3 cellular contexts compared by ENCODE assay signal in the genomic region with DNA sequence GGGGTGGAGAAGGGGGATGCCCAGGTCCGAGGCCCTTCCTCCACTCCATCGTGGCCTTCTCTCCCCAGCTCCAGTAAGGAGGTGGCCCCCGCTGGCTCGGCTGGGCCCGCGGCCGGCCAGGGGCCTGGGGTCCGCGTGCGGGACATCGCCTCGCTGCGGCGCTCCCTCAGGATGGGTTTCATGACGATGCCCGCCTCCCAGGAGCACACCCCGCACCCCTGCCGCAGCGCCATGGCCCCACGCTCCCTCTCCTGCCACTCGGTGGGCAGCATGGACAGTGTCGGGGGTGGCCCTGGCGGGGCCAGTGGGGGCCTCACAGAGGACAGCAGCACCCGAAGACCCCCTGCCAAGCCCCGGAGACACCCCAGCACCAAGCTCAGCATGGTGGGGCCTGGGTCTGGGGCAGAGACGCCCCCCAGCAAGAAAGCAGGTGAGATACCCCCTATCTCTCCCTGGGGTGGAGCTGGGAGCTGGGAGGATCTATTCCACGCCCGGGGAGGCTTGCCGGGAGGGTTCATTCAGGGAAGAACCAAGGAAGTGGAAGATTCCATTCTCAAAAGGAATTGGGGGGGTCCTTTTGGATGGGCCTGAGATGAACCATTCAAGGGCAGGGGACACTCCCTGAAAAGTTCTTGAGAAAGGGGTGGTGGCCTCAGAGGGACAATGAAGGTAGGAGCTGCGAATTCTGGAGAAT.
TF ChIP-seq lines count a peak whose summit lies in the region.

No MANE protein-coding gene starts in this region.

TF ChIP-seq in SK-N-SH, 30 proteins besides CTCF, POLR2A, EP300 and RAD21:
- no peak for TF ChIP-seq POLR2AphosphoS5 (IDR thresholded peaks at IDR 0.05; ENCODE audit: low read depth, low read length)
- TF ChIP-seq, protein P1, sequence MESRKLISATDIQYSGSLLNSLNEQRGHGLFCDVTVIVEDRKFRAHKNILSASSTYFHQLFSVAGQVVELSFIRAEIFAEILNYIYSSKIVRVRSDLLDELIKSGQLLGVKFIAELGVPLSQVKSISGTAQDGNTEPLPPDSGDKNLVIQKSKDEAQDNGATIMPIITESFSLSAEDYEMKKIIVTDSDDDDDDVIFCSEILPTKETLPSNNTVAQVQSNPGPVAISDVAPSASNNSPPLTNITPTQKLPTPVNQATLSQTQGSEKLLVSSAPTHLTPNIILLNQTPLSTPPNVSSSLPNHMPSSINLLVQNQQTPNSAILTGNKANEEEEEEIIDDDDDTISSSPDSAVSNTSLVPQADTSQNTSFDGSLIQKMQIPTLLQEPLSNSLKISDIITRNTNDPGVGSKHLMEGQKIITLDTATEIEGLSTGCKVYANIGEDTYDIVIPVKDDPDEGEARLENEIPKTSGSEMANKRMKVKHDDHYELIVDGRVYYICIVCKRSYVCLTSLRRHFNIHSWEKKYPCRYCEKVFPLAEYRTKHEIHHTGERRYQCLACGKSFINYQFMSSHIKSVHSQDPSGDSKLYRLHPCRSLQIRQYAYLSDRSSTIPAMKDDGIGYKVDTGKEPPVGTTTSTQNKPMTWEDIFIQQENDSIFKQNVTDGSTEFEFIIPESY (IDR thresholded peaks at IDR 0.05; ENCODE audit: borderline replicate concordance, low read depth) = no peak
- no peak for TF ChIP-seq YY1 (IDR thresholded peaks at IDR 0.05; ENCODE audit: low read depth)
- TF ChIP-seq FOSL2 (IDR thresholded peaks at IDR 0.05; ENCODE audit: borderline replicate concordance, low read depth) = no peak
- no peak for TF ChIP-seq MEF2A (IDR thresholded peaks at IDR 0.05; ENCODE audit: borderline replicate concordance, low read depth)
- TF ChIP-seq, protein P2, sequence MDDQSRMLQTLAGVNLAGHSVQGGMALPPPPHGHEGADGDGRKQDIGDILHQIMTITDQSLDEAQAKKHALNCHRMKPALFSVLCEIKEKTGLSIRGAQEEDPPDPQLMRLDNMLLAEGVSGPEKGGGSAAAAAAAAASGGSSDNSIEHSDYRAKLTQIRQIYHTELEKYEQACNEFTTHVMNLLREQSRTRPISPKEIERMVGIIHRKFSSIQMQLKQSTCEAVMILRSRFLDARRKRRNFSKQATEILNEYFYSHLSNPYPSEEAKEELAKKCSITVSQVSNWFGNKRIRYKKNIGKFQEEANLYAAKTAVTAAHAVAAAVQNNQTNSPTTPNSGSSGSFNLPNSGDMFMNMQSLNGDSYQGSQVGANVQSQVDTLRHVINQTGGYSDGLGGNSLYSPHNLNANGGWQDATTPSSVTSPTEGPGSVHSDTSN (IDR thresholded peaks at IDR 0.05) = no peak
- no peak for TF ChIP-seq JUND (IDR thresholded peaks at IDR 0.05)
- TF ChIP-seq NRF1 (IDR thresholded peaks at IDR 0.05; ENCODE audit: low read depth, low read length) = no peak
- TF ChIP-seq, protein P3, sequence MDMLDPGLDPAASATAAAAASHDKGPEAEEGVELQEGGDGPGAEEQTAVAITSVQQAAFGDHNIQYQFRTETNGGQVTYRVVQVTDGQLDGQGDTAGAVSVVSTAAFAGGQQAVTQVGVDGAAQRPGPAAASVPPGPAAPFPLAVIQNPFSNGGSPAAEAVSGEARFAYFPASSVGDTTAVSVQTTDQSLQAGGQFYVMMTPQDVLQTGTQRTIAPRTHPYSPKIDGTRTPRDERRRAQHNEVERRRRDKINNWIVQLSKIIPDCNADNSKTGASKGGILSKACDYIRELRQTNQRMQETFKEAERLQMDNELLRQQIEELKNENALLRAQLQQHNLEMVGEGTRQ (IDR thresholded peaks at IDR 0.05; ENCODE audit: borderline replicate concordance, low read depth, low read length) = no peak
- no peak for TF ChIP-seq TAF1 (IDR thresholded peaks at IDR 0.05; ENCODE audit: borderline replicate concordance, low read depth, low read length)
- no peak for TF ChIP-seq FOXJ3 (CRISPR knock-in tag; IDR thresholded peaks at IDR 0.05)
- no peak for TF ChIP-seq RXRA (IDR thresholded peaks at IDR 0.05; ENCODE audit: borderline replicate concordance, low read depth)

TF ChIP-seq in SK-N-SH treated with all-trans-retinoic acid at 6 μM for 48 hours, 23 proteins besides CTCF, POLR2A, EP300 and RAD21:
- TF ChIP-seq ESRRG (CRISPR knock-in tag; IDR thresholded peaks at IDR 0.05) = no peak
- no peak for TF ChIP-seq PPARA (CRISPR knock-in tag; IDR thresholded peaks at IDR 0.05; ENCODE audit: borderline replicate concordance)
- TF ChIP-seq ZFP30 (CRISPR knock-in tag; IDR thresholded peaks at IDR 0.05) = no peak
- TF ChIP-seq TOX (CRISPR knock-in tag; IDR thresholded peaks at IDR 0.05; ENCODE audit: borderline replicate concordance) = no peak
- no peak for TF ChIP-seq CSDC2 (CRISPR knock-in tag; IDR thresholded peaks at IDR 0.05)
- TF ChIP-seq TCF4 (CRISPR knock-in tag; IDR thresholded peaks at IDR 0.05; ENCODE audit: borderline replicate concordance) = no peak
- TF ChIP-seq OSR1 (CRISPR knock-in tag; IDR thresholded peaks at IDR 0.05) = no peak
- TF ChIP-seq, protein P4, sequence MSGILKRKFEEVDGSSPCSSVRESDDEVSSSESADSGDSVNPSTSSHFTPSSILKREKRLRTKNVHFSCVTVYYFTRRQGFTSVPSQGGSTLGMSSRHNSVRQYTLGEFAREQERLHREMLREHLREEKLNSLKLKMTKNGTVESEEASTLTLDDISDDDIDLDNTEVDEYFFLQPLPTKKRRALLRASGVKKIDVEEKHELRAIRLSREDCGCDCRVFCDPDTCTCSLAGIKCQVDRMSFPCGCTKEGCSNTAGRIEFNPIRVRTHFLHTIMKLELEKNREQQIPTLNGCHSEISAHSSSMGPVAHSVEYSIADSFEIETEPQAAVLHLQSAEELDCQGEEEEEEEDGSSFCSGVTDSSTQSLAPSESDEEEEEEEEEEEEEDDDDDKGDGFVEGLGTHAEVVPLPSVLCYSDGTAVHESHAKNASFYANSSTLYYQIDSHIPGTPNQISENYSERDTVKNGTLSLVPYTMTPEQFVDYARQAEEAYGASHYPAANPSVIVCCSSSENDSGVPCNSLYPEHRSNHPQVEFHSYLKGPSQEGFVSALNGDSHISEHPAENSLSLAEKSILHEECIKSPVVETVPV (CRISPR knock-in tag; IDR thresholded peaks at IDR 0.05) = no peak
- TF ChIP-seq, protein P5, sequence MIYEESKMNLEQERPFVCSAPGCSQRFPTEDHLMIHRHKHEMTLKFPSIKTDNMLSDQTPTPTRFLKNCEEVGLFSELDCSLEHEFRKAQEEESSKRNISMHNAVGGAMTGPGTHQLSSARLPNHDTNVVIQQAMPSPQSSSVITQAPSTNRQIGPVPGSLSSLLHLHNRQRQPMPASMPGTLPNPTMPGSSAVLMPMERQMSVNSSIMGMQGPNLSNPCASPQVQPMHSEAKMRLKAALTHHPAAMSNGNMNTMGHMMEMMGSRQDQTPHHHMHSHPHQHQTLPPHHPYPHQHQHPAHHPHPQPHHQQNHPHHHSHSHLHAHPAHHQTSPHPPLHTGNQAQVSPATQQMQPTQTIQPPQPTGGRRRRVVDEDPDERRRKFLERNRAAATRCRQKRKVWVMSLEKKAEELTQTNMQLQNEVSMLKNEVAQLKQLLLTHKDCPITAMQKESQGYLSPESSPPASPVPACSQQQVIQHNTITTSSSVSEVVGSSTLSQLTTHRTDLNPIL (CRISPR knock-in tag; IDR thresholded peaks at IDR 0.05; ENCODE audit: low read depth) = no peak
- TF ChIP-seq ARNTL (CRISPR knock-in tag; IDR thresholded peaks at IDR 0.05; ENCODE audit: borderline replicate concordance, low read depth) = no peak
- no peak for TF ChIP-seq BACH2 (CRISPR knock-in tag; IDR thresholded peaks at IDR 0.05; ENCODE audit: borderline replicate concordance)
- TF ChIP-seq, protein P6, sequence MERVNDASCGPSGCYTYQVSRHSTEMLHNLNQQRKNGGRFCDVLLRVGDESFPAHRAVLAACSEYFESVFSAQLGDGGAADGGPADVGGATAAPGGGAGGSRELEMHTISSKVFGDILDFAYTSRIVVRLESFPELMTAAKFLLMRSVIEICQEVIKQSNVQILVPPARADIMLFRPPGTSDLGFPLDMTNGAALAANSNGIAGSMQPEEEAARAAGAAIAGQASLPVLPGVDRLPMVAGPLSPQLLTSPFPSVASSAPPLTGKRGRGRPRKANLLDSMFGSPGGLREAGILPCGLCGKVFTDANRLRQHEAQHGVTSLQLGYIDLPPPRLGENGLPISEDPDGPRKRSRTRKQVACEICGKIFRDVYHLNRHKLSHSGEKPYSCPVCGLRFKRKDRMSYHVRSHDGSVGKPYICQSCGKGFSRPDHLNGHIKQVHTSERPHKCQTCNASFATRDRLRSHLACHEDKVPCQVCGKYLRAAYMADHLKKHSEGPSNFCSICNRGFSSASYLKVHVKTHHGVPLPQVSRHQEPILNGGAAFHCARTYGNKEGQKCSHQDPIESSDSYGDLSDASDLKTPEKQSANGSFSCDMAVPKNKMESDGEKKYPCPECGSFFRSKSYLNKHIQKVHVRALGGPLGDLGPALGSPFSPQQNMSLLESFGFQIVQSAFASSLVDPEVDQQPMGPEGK (CRISPR knock-in tag; IDR thresholded peaks at IDR 0.05; ENCODE audit: borderline replicate concordance) = no peak
- TF ChIP-seq ZFP3 (CRISPR knock-in tag; IDR thresholded peaks at IDR 0.05) = no peak
- no peak for TF ChIP-seq ZNF8 (CRISPR knock-in tag; IDR thresholded peaks at IDR 0.05)
TF ChIP-seq in SK-N-SH treated with all-trans-retinoic acid at 6 μM for 48 hours: peak in this region for 0.

TF ChIP-seq in H1, 55 proteins besides CTCF, POLR2A, EP300 and RAD21:
- peak; percentile 37 for TF ChIP-seq SIX5 (IDR thresholded peaks at IDR 0.05; ENCODE audit: low read depth, low read length)
- TF ChIP-seq GTF2F1 (IDR thresholded peaks at IDR 0.05; ENCODE audit: borderline replicate concordance, low read depth, low read length) = no peak
- TF ChIP-seq CHD1 (IDR thresholded peaks at IDR 0.05; ENCODE audit: low read depth, low read length) = peak; percentile 87
- peak; percentile 92 for TF ChIP-seq JUND (IDR thresholded peaks at IDR 0.05; ENCODE audit: low read length)
TF ChIP-seq in H1: peak in this region for 3.
